Comparison of ENCODE assay signal across 24 cellular contexts in genomic region chr5:34804398-34804797, GRCh38. TPM values are rescaled to one million over a fixed set of nuclear protein-coding genes. Genes with fewer than 3 reads are reported as not detected.
A peak's percentile ranks its signal among the peaks of the same experiment; 100 is the strongest.
DNase-seq lines count a peak whose midpoint lies in the region; TF ChIP-seq lines count a peak whose summit lies in the region.
"Had no signal": no experiment of that assay in that cellular context is flagged by ENCODE, and none has a peak within 500 bp of the region (broad histone marks: within the 10 kb centered on the region; RNA-seq: fewer than 3 reads in every experiment).

No MANE protein-coding gene starts in this region.

- no peak for TF ChIP-seq POLR2A in prostate gland (IDR thresholded peaks at IDR 0.05)
- TF ChIP-seq POLR2A in esophagus muscularis mucosa (IDR thresholded peaks at IDR 0.05; ENCODE audit: low read depth) = no peak
- TF ChIP-seq POLR2A in lower leg skin (IDR thresholded peaks at IDR 0.05) = no peak

- TF ChIP-seq CTCF in prostate gland (IDR thresholded peaks at IDR 0.05) (no peak), esophagus muscularis mucosa (IDR thresholded peaks at IDR 0.05) (no peak), lower leg skin (IDR thresholded peaks at IDR 0.05) (no peak)

- H3K27me3 Mint-ChIP-seq in activated CD4-positive, alpha-beta memory T cell treated with anti-CD3 and anti-CD28 coated beads, Interleukin-2, amount 10 ng/mL, durations not matched to agents 7 days and 5 days = no peaks in the 10 kb centered on the region
- H3K27me3 Mint-ChIP-seq: B cell had no signal

- no peak overlapping the region for H3K4me3 ChIP-seq in adipocyte (ENCODE audit: low read length)
- no peak overlapping the region for H3K4me3 ChIP-seq in prostate gland
- no peak overlapping the region for H3K4me3 ChIP-seq in esophagus muscularis mucosa
- no peak overlapping the region for H3K4me3 ChIP-seq in lower leg skin (ENCODE audit: low read depth, poor library complexity, severe bottlenecking)
- H3K4me3 ChIP-seq: GM23248 had no signal

- intact Hi-C loops in prostate gland (cut with DNase I) (no loop called here), esophagus muscularis mucosa (cut with DNase I) (no loop called here), lower leg skin (cut with DNase I; ENCODE audit: low total_unique reads) (no loop called here)

- TF ChIP-seq EP300 in esophagus muscularis mucosa (IDR thresholded peaks at IDR 0.05) = no peak

- H3K36me3 ChIP-seq in adipocyte (ENCODE audit: control insufficient read depth, insufficient read depth, low read length, severe bottlenecking) (peaks cover 43% of the 10 kb centered on the region), prostate gland (no peaks in the 10 kb centered on the region), esophagus muscularis mucosa (peaks cover 0 to 72% (median 11%) of the 10 kb centered on the region in 4 donors)

- H3K4me1 ChIP-seq in adipocyte (ENCODE audit: control insufficient read depth, insufficient read depth, low read length) (peaks cover 15% of the 10 kb centered on the region), prostate gland (replicated peaks) (no peaks in the 10 kb centered on the region), esophagus muscularis mucosa (no peaks in the 10 kb centered on the region)
- H3K4me1 ChIP-seq: Caco-2 had no signal

- POLR2A ChIA-PET in activated CD4-positive, alpha-beta memory T cell treated with anti-CD3 and anti-CD28 coated beads, Interleukin-2, amount 10 ng/mL, durations not matched to agents 7 days and 5 days (lab: Charles Lee) = no interaction called here

- H3K27me3 ChIP-seq in adipocyte (replicated peaks; ENCODE audit: control insufficient read depth, insufficient read depth, low read length) = no peaks in the 10 kb centered on the region
- no peaks in the 10 kb centered on the region for H3K27me3 ChIP-seq in prostate gland (replicated peaks; ENCODE audit: insufficient read depth)
- H3K27me3 ChIP-seq in esophagus muscularis mucosa = no peaks in the 10 kb centered on the region

- H3K9ac ChIP-seq in adipocyte (ENCODE audit: low read length) = no peak overlapping the region
- H3K9ac ChIP-seq: GM23248, SK-N-SH had no signal

- H3K9me3 Mint-ChIP-seq in activated CD4-positive, alpha-beta memory T cell treated with anti-CD3 and anti-CD28 coated beads, Interleukin-2, amount 10 ng/mL, durations not matched to agents 7 days and 5 days = no peaks in the 10 kb centered on the region
- H3K9me3 Mint-ChIP-seq: CD8-positive, alpha-beta T cell; H9 had no signal

- DNase-seq in adipocyte (ENCODE audit: low read depth) (peak; percentile 50), fibroblast of the conjunctiva (ENCODE audit: low read depth) (peak; percentile 48), prostate gland (ENCODE audit: low spot score) (no peak), NCI-H524 (lab: John Stamatoyannopoulos, UW) (no peak), esophagus muscularis mucosa (ENCODE audit: extremely low spot score) (no peak), lower leg skin (ENCODE audit: low spot score in 2 of 2) (no peak)
- no peak for DNase-seq in activated CD4-positive, alpha-beta memory T cell treated with anti-CD3 and anti-CD28 coated beads, Interleukin-2, amount 10 ng/mL, durations not matched to agents 7 days and 5 days
- DNase-seq: Caco-2; CD8-positive, alpha-beta T cell; H9; Karpas-422; NCI-H1092; NCI-H1417 treated with DMSO at 0.1 percent for 48 hours; NCI-H187; NCI-H2081 treated with DMSO at 0.1 percent for 48 hours; NCI-H2171 treated with DMSO at 0.1 percent for 48 hours; NCI-H345; NCI-H510A treated with DMSO at 0.1 percent for 48 hours; NCI-H748 treated with DMSO at 0.1 percent for 48 hours; SK-N-SH had no signal

- CTCF ChIA-PET in activated CD4-positive, alpha-beta memory T cell treated with anti-CD3 and anti-CD28 coated beads, Interleukin-2, amount 10 ng/mL, durations not matched to agents 7 days and 5 days (lab: Charles Lee) = no interaction called here

- H3K27ac ChIP-seq in prostate gland (peak overlapping the region; percentile 30 to 58), esophagus muscularis mucosa (replicated peaks in 1 of 4) (no peak overlapping the region)
- H3K27ac ChIP-seq: C4-2B, GM23248 had no signal

- H3K4me1 Mint-ChIP-seq in activated CD4-positive, alpha-beta memory T cell treated with anti-CD3 and anti-CD28 coated beads, Interleukin-2, amount 10 ng/mL, durations not matched to agents 7 days and 5 days = no peaks in the 10 kb centered on the region
- H3K4me1 Mint-ChIP-seq: B cell had no signal

- no peak overlapping the region for H3K27ac Mint-ChIP-seq in activated CD4-positive, alpha-beta memory T cell treated with anti-CD3 and anti-CD28 coated beads, Interleukin-2, amount 10 ng/mL, durations not matched to agents 7 days and 5 days
- H3K27ac Mint-ChIP-seq: B cell; CD8-positive, alpha-beta T cell had no signal

- H3K9me3 ChIP-seq in adipocyte (ENCODE audit: control insufficient read depth, low read length) (no peaks in the 10 kb centered on the region), prostate gland (no peaks in the 10 kb centered on the region), esophagus muscularis mucosa (no peaks in the 10 kb centered on the region)
- H3K9me3 ChIP-seq: Caco-2, SK-N-SH had no signal

- H3K4me3 Mint-ChIP-seq in activated CD4-positive, alpha-beta memory T cell treated with anti-CD3 and anti-CD28 coated beads, Interleukin-2, amount 10 ng/mL, durations not matched to agents 7 days and 5 days = no peak overlapping the region
- H3K4me3 Mint-ChIP-seq: B cell; CD8-positive, alpha-beta T cell; H9 had no signal

- WGBS in prostate gland = 26% methylated on average over 3 of the region's 3 CpGs
- 95% methylated on average over 3 of the region's 3 CpGs for WGBS in esophagus muscularis mucosa
- 40 to 41% methylated on average over 3 of the region's 3 CpGs for WGBS in lower leg skin, 2 donors

- no peaks in the 10 kb centered on the region for H3K36me3 Mint-ChIP-seq in activated CD4-positive, alpha-beta memory T cell treated with anti-CD3 and anti-CD28 coated beads, Interleukin-2, amount 10 ng/mL, durations not matched to agents 7 days and 5 days (ENCODE audit: low read depth)
- H3K36me3 Mint-ChIP-seq: CD8-positive, alpha-beta T cell had no signal

RNA-seq across cellular contexts. Expression of gene TTC23L, which starts 34.6 kb away (rescaled TPM):
- total RNA-seq in prostate gland (1 to 10 TPM; 2.4 to 2.7 TPM), esophagus muscularis mucosa (not detected), lower leg skin (1 to 10 TPM in 2 of 4 donors, under 1 TPM in 2; 0.38 to 3.2 (median 0.94) TPM)
- total RNA-seq in activated CD4-positive, alpha-beta memory T cell treated with anti-CD3 and anti-CD28 coated beads, Interleukin-2, amount 10 ng/mL, durations not matched to agents 7 days and 5 days = not detected
- total RNA-seq: CD8-positive, alpha-beta T cell; HT-29 had no signal

Comparison
In these comparisons a context has a peak if more than half of its experiments do, and no peak if none do; other contexts are left out.
1. DNase-seq: peak in adipocyte (single experiment) and fibroblast of the conjunctiva (single experiment); none in prostate gland (single experiment), NCI-H524 (0 of 2), esophagus muscularis mucosa (single experiment), activated CD4-positive, alpha-beta memory T cell treated with anti-CD3 and anti-CD28 coated beads, Interleukin-2, amount 10 ng/mL, durations not matched to agents 7 days and 5 days (single experiment) and lower leg skin (0 of 2).
2. H3K27ac ChIP-seq: peak in prostate gland (2 of 2); none in esophagus muscularis mucosa (0 of 4).